In genomic region chr2:68318686-68319396, GRCh38 we compare ENCODE assay signal across 9 cellular contexts. TPM values are rescaled to one million over a fixed set of nuclear protein-coding genes. Genes with fewer than 3 reads are reported as not detected.
DNase-seq lines count a peak whose midpoint lies in the region; ATAC-seq lines count a peak whose summit lies in the region.
"Had no signal": no experiment of that assay in that cellular context is flagged by ENCODE, and none has a peak within 500 bp of the region (broad histone marks: within the 10 kb centered on the region; RNA-seq: fewer than 3 reads in every experiment).

No MANE protein-coding gene starts in this region.

- peaks cover 43% of the 10 kb centered on the region for H3K79me2 ChIP-seq in ACC112 (ENCODE audit: control insufficient read depth, insufficient read depth, low read length, unreplicated experiment)

- H3K9me3 ChIP-seq in HUES6 (ENCODE audit: control insufficient read depth, insufficient read depth, low read depth, low read length): no peaks in the 10 kb centered on the region
- H3K9me3 ChIP-seq in stomach smooth muscle (ENCODE audit: control insufficient read depth in 2 of 2, low read length in 2 of 2): no peaks in the 10 kb centered on the region

- ATAC-seq in GM21576 (IDR thresholded peaks at IDR 0.05; ENCODE audit: unreplicated experiment): no peak
- ATAC-seq in GM21381 (IDR thresholded peaks at IDR 0.05; ENCODE audit: unreplicated experiment): no peak

- H2AFZ ChIP-seq in ACC112 (ENCODE audit: low read length, unreplicated experiment): peak overlapping the region; percentile 90

- DNase-seq in caudate nucleus (lab: John Stamatoyannopoulos, UW) (peak in 34 of 61 donors; percentile 6 to 69 (median 46)), left kidney (ENCODE audit: low read depth, low spot score) (peak; percentile 35), ureter (ENCODE audit: low spot score) (no peak)

- H3K4me1 ChIP-seq in ACC112 (ENCODE audit: control insufficient read depth, insufficient read depth, low read length, unreplicated experiment): peaks cover 12% of the 10 kb centered on the region
- no peaks in the 10 kb centered on the region for H3K4me1 ChIP-seq in HUES6 (ENCODE audit: control insufficient read depth, insufficient read depth, low read length)
- peaks cover 11% of the 10 kb centered on the region for H3K4me1 ChIP-seq in stomach smooth muscle (ENCODE audit: control insufficient read depth, insufficient read depth, low read length)

- H3K36me3 ChIP-seq in ACC112 (ENCODE audit: insufficient read depth, low read length) (peaks cover 27% of the 10 kb centered on the region), HUES6 (ENCODE audit: control insufficient read depth, insufficient read depth, low read length) (no peaks in the 10 kb centered on the region), stomach smooth muscle (ENCODE audit: control insufficient read depth in 2 of 2, insufficient read depth in 2 of 2, low read length in 2 of 2) (peaks cover 2 to 6% of the 10 kb centered on the region in 2 donors)

- peak overlapping the region; percentile 99 for H3K4me3 ChIP-seq in ACC112 (ENCODE audit: low read depth, low read length)
- H3K4me3 ChIP-seq in HUES6 (ENCODE audit: low read depth, low read length): peak overlapping the region; percentile 81
- H3K4me3 ChIP-seq in stomach smooth muscle (ENCODE audit: low read length in 2 of 2): peak overlapping the region; percentile 67 to 95

- H3K9ac ChIP-seq in HUES6 (ENCODE audit: low read length) (peak overlapping the region; percentile 38), stomach smooth muscle (ENCODE audit: low read length in 2 of 2) (peak overlapping the region; percentile 88 to 91)

- no peaks in the 10 kb centered on the region for H3K27me3 ChIP-seq in ACC112 (ENCODE audit: insufficient read depth, low read length)
- peaks cover 79% of the 10 kb centered on the region for H3K27me3 ChIP-seq in HUES6 (ENCODE audit: control insufficient read depth, insufficient read depth, low read length)
- H3K27me3 ChIP-seq in stomach smooth muscle (ENCODE audit: control insufficient read depth in 1 of 2, insufficient read depth in 2 of 2, low read length in 2 of 2): no peaks in the 10 kb centered on the region

- H3K27ac ChIP-seq in ACC112 (ENCODE audit: low read depth, low read length) (peak overlapping the region; percentile 70), HUES6 (ENCODE audit: low read depth, low read length) (no peak overlapping the region), caudate nucleus (ENCODE audit: low read depth, low read length) (peak overlapping the region; percentile 96), stomach smooth muscle (ENCODE audit: low read length) (peak overlapping the region; percentile 80)
- H3K27ac ChIP-seq: epithelial cell of prostate had no signal

RNA-seq across cellular contexts. Expression of gene CNRIP1, which starts 0.9 kb away (rescaled TPM):
- total RNA-seq in ureter: 16.2 TPM

RNA-seq across cellular contexts. Expression of gene PLEK, which starts 46.2 kb away (rescaled TPM):
- 3.7 TPM for total RNA-seq in ureter
